In genomic region chr10:98013122-98013521, GRCh38 we compare ENCODE assay signal across 1 cellular context.
TF ChIP-seq lines count a peak whose summit lies in the region.

No MANE protein-coding gene starts in this region.

TF ChIP-seq in WTC11, 78 proteins besides CTCF, POLR2A, EP300 and RAD21 (continued from another document):
- TF ChIP-seq PREB (CRISPR knock-in tag; IDR thresholded peaks at IDR 0.05; ENCODE audit: borderline replicate concordance) (no peak), MYBL2 (CRISPR knock-in tag; IDR thresholded peaks at IDR 0.05) (no peak), CREM (CRISPR knock-in tag; IDR thresholded peaks at IDR 0.05) (no peak), TP53 (CRISPR knock-in tag; IDR thresholded peaks at IDR 0.05) (no peak), JAZF1 (CRISPR knock-in tag; IDR thresholded peaks at IDR 0.05) (no peak), ZNF232 (CRISPR knock-in tag; IDR thresholded peaks at IDR 0.05) (no peak)
TF ChIP-seq in WTC11: peak in this region for 0.
